In the genomic region with DNA sequence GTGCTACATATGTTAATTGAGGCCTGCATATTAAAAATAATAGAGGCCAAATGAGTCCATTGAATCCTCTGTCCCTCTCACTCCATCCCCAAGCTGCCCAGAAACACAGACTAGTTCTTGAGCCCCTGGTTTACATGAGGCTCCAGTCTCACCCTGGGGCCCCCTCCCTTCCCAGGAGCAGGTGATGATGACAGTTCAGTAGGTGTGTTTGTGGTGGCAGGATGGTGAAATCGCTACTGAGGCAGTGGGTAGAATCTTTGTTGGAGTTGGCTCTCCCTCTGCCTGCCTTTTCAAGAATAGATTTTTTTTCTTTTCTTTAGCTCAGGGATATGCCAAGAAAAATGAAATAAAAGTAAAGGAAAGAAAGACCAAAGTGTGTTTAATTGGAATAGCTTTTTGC, we compare ENCODE assay signal across 21 cellular contexts.
"Had no signal": no experiment of that assay in that cellular context is flagged by ENCODE, and none has a peak within 500 bp of the region (broad histone marks: within the 10 kb centered on the region; RNA-seq: fewer than 3 reads in every experiment).

No MANE protein-coding gene starts in this region.

- DNase-seq: activated CD4-positive, alpha-beta T cell treated with anti-CD3 and anti-CD28 coated beads for 48 hours; activated CD4-positive, alpha-beta T cell treated with anti-CD3 and anti-CD28 coated beads, Interleukin-2, amount 50 U/mL, for 4 hours; activated CD4-positive, CD25-positive, alpha-beta regulatory T cell treated with anti-CD3 and anti-CD28 coated beads, Interleukin-2, amount 50 U/mL, for 72 hours; activated CD8-positive, alpha-beta memory T cell treated with anti-CD3 and anti-CD28 coated beads, Interleukin-2, amount 50 U/mL, for 48 hours; activated CD8-positive, alpha-beta T cell treated with anti-CD3 and anti-CD28 coated beads, Interleukin-2, amount 10 ng/mL, durations not matched to agents 7 days and 5 days; activated naive CD4-positive, alpha-beta T cell treated with anti-CD3 and anti-CD28 coated beads, Interleukin-2, amount 50 U/mL, for 16 hours; activated naive CD8-positive, alpha-beta T cell treated with anti-CD3 and anti-CD28 coated beads, Interleukin-2, amount 10 ng/mL, durations not matched to agents 7 days and 5 days; activated T-cell treated with anti-CD3 and anti-CD28 coated beads, Interleukin-2, amount 50 U/mL, for 1 hour; adrenal gland; IMR-90; Kasumi-1; KBM-7; NCI-H1048; NCI-H1930; NCI-H2171; NCI-H2227 treated with DMSO at 0.1 percent for 48 hours; NCI-H510A; NCI-H526 treated with DMSO at 0.1 percent for 48 hours; SIG-M5; T-helper 17 cell; T-helper 9 cell had no signal

- H3K4me3 ChIP-seq: adrenal gland had no signal

- H3K27ac ChIP-seq: adrenal gland had no signal
